Comparison of ENCODE assay signal across 8 cellular contexts in genomic region chr15:85312925-85313324, GRCh38.
DNase-seq lines count a peak whose midpoint lies in the region; ATAC-seq lines count a peak whose summit lies in the region.

No MANE protein-coding gene starts in this region.

- H3K27me3 Mint-ChIP-seq in effector memory CD8-positive, alpha-beta T cell, result no peaks in the 10 kb centered on the region

- ATAC-seq in GM19035 (IDR thresholded peaks at IDR 0.05; ENCODE audit: unreplicated experiment) (peak; percentile 26), HG03442 (IDR thresholded peaks at IDR 0.05; ENCODE audit: unreplicated experiment) (peak; percentile 11), HG03571 (IDR thresholded peaks at IDR 0.05; ENCODE audit: unreplicated experiment) (no peak)
- ATAC-seq in effector memory CD8-positive, alpha-beta T cell (replicated peaks), result peak; percentile 23

- peak; percentile 47 for DNase-seq in ACHN
- no peak for DNase-seq in effector memory CD8-positive, alpha-beta T cell
- DNase-seq in NCI-H1092 treated with DMSO at 0.1 percent for 48 hours (lab: John Stamatoyannopoulos, UW), result no peak
- no peak for DNase-seq in NCI-H146 (lab: John Stamatoyannopoulos, UW)
- no peak for DNase-seq in Ammon's horn (ENCODE audit: low spot score)

- H3K27ac Mint-ChIP-seq in effector memory CD8-positive, alpha-beta T cell, result peak overlapping the region in 1 of 2 donors; percentile 4

- no peaks in the 10 kb centered on the region for H3K9me3 Mint-ChIP-seq in effector memory CD8-positive, alpha-beta T cell

- in situ Hi-C loops in ACHN (cut with HindIII; ENCODE audit: low pct_ligation_motif_present, low pct_unique_long_range_greater_than_20kb, low sequenced_read_pairs), result no loop called here

- peaks cover 24 to 32% of the 10 kb centered on the region in 2 donors for H3K4me1 Mint-ChIP-seq in effector memory CD8-positive, alpha-beta T cell (ENCODE audit: low read depth in 2 of 2)

- H3K4me3 Mint-ChIP-seq in effector memory CD8-positive, alpha-beta T cell, result no peak overlapping the region

- H3K36me3 Mint-ChIP-seq in effector memory CD8-positive, alpha-beta T cell (ENCODE audit: insufficient read depth), result no peaks in the 10 kb centered on the region
